Comparison of ENCODE assay signal across 14 cellular contexts in the genomic region with DNA sequence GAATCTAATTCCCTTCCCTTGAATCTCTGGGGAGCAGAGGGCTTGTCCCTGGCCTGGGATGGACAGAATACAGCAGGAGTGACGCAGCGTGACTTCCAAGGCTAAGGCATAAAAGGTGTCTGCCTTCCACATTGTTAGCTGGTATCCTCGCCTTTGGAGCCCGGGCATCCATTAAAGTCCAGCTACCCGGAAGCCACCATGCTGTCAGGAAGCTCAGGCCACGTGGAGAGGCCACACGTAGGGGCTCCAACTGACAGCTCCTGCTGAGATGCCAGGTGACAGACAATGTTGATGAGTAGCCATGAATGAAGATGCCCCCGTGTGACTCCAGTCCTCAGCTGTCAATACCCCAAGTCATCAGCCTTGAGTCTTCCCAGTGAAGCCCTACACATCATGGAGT.
DNase-seq lines count a peak whose midpoint lies in the region; ATAC-seq and TF ChIP-seq lines count a peak whose summit lies in the region.
"Had no signal": no experiment of that assay in that cellular context is flagged by ENCODE, and none has a peak within 500 bp of the region (broad histone marks: within the 10 kb centered on the region; RNA-seq: fewer than 3 reads in every experiment).

No MANE protein-coding gene starts in this region.

- no peak overlapping the region for H2AFZ ChIP-seq in mesenchymal stem cell (ENCODE audit: low read depth, low read length)
- H2AFZ ChIP-seq: GM23248 had no signal

- H3K9me3 ChIP-seq in mesenchymal stem cell (ENCODE audit: control insufficient read depth, low read length) (no peaks in the 10 kb centered on the region), sigmoid colon (no peaks in the 10 kb centered on the region), lower lobe of right lung (no peaks in the 10 kb centered on the region)

- no peak overlapping the region for H3K18ac ChIP-seq in mesenchymal stem cell (ENCODE audit: low read depth in 1 of 2, low read length in 2 of 2)

- H4K91ac ChIP-seq in mesenchymal stem cell (ENCODE audit: low read length) = no peak overlapping the region

- H3K36me3 ChIP-seq in mesenchymal stem cell (ENCODE audit: control insufficient read depth in 1 of 2, insufficient read depth in 2 of 2, low read depth in 1 of 2, low read length in 2 of 2) (no peaks in the 10 kb centered on the region), sigmoid colon (no peaks in the 10 kb centered on the region), lower lobe of right lung (no peaks in the 10 kb centered on the region)
- H3K36me3 ChIP-seq: BLaER1 treated with 17β-estradiol and CSF1 and Interleukin-3, amounts not matched to agents 10 nM and 100 nM had no signal

- no peak overlapping the region for H3K14ac ChIP-seq in mesenchymal stem cell (ENCODE audit: low read length in 2 of 2)

- H3K27me3 ChIP-seq in mesenchymal stem cell (ENCODE audit: control insufficient read depth in 1 of 2, insufficient read depth in 1 of 2, low read length in 2 of 2) (peaks cover 0 to 12% of the 10 kb centered on the region in 2 experiments), sigmoid colon (no peaks in the 10 kb centered on the region), lower lobe of right lung (ENCODE audit: low read depth) (no peaks in the 10 kb centered on the region)
- H3K27me3 ChIP-seq: BLaER1 treated with 17β-estradiol and CSF1 and Interleukin-3, amounts not matched to agents 10 nM and 100 nM had no signal

- no peak overlapping the region for H4K8ac ChIP-seq in mesenchymal stem cell (ENCODE audit: low read length)

- H2BK15ac ChIP-seq in mesenchymal stem cell (ENCODE audit: low read depth, poor library complexity, severe bottlenecking) = no peak overlapping the region

- H3K27ac ChIP-seq in mesenchymal stem cell (ENCODE audit: low read length, poor library complexity, severe bottlenecking) (no peak overlapping the region), sigmoid colon (no peak overlapping the region), lower lobe of right lung (no peak overlapping the region)
- H3K27ac ChIP-seq: BLaER1 treated with 17β-estradiol and CSF1 and Interleukin-3, amounts not matched to agents 10 nM and 100 nM; GM23248 had no signal

- no peaks in the 10 kb centered on the region for H3K79me1 ChIP-seq in mesenchymal stem cell (replicated peaks; ENCODE audit: low read length, poor library complexity, severe bottlenecking)

- peaks cover 5% of the 10 kb centered on the region for H3K4me1 Mint-ChIP-seq in activated CD8-positive, alpha-beta memory T cell treated with anti-CD3 and anti-CD28 coated beads, Interleukin-2, amount 10 ng/mL, durations not matched to agents 7 days and 5 days
- H3K4me1 Mint-ChIP-seq: CD4-positive, CD25-positive, alpha-beta regulatory T cell had no signal

- 84% methylated on average over 8 of the region's 8 CpGs for WGBS in mesenchymal stem cell
- 89 to 92% methylated on average over 8 of the region's 8 CpGs for WGBS in sigmoid colon, 2 donors

- ATAC-seq in activated CD8-positive, alpha-beta memory T cell treated with anti-CD3 and anti-CD28 coated beads, Interleukin-2, amount 10 ng/mL, durations not matched to agents 7 days and 5 days = no peak
- ATAC-seq in lower lobe of right lung (no peak), GM21723 (IDR thresholded peaks at IDR 0.05; ENCODE audit: unreplicated experiment) (no peak), HG02798 (IDR thresholded peaks at IDR 0.05; ENCODE audit: poor library complexity, unreplicated experiment) (no peak)
- ATAC-seq: GM12878, HCT116 had no signal

- peak overlapping the region in 1 of 2 experiments; percentile 8 for H2BK12ac ChIP-seq in mesenchymal stem cell (ENCODE audit: low read length in 2 of 2)

- H3K36me3 Mint-ChIP-seq in activated CD8-positive, alpha-beta memory T cell treated with anti-CD3 and anti-CD28 coated beads, Interleukin-2, amount 10 ng/mL, durations not matched to agents 7 days and 5 days = no peaks in the 10 kb centered on the region
- H3K36me3 Mint-ChIP-seq: CD4-positive, CD25-positive, alpha-beta regulatory T cell had no signal

- H3K27ac Mint-ChIP-seq in activated CD8-positive, alpha-beta memory T cell treated with anti-CD3 and anti-CD28 coated beads, Interleukin-2, amount 10 ng/mL, durations not matched to agents 7 days and 5 days = no peak overlapping the region
- H3K27ac Mint-ChIP-seq: CD4-positive, CD25-positive, alpha-beta regulatory T cell had no signal

- H3K9me3 Mint-ChIP-seq in activated CD8-positive, alpha-beta memory T cell treated with anti-CD3 and anti-CD28 coated beads, Interleukin-2, amount 10 ng/mL, durations not matched to agents 7 days and 5 days (ENCODE audit: low read depth) = no peaks in the 10 kb centered on the region

- no peak overlapping the region for H2BK120ac ChIP-seq in mesenchymal stem cell (ENCODE audit: low read depth, low read length)

- peak; percentile 22 for DNase-seq in activated CD8-positive, alpha-beta memory T cell treated with anti-CD3 and anti-CD28 coated beads, Interleukin-2, amount 50 U/mL, for 48 hours
- no peak for DNase-seq in activated CD8-positive, alpha-beta memory T cell treated with anti-CD3 and anti-CD28 coated beads, Interleukin-2, amount 10 ng/mL, durations not matched to agents 7 days and 5 days
- DNase-seq in mesenchymal stem cell = no peak
- peak; percentile 14 for DNase-seq in sigmoid colon
- no peak for DNase-seq in lower lobe of right lung
- DNase-seq: ACHN; CD4-positive, CD25-positive, alpha-beta regulatory T cell; DMS79; GM23248 had no signal

- no peak overlapping the region for H3K4me3 ChIP-seq in mesenchymal stem cell (ENCODE audit: insufficient read depth in 1 of 2, low read depth in 1 of 2, low read length in 2 of 2)
- H3K4me3 ChIP-seq in sigmoid colon = no peak overlapping the region
- H3K4me3 ChIP-seq in lower lobe of right lung = no peak overlapping the region
- H3K4me3 ChIP-seq: BLaER1 treated with 17β-estradiol and CSF1 and Interleukin-3, amounts not matched to agents 10 nM and 100 nM; GM12878; GM23248 had no signal

- no peak overlapping the region for H2BK5ac ChIP-seq in mesenchymal stem cell (ENCODE audit: low read depth, low read length, poor library complexity, severe bottlenecking)

- no peak for TF ChIP-seq POLR2A in sigmoid colon (IDR thresholded peaks at IDR 0.05)

- no peak overlapping the region for H3K23ac ChIP-seq in mesenchymal stem cell (ENCODE audit: low read length in 2 of 2)

- TF ChIP-seq EP300 in sigmoid colon (IDR thresholded peaks at IDR 0.05) = no peak

- H3K27me3 Mint-ChIP-seq in activated CD8-positive, alpha-beta memory T cell treated with anti-CD3 and anti-CD28 coated beads, Interleukin-2, amount 10 ng/mL, durations not matched to agents 7 days and 5 days = no peaks in the 10 kb centered on the region
- H3K27me3 Mint-ChIP-seq: CD4-positive, CD25-positive, alpha-beta regulatory T cell had no signal

- H3K4me2 ChIP-seq in mesenchymal stem cell (ENCODE audit: low read length, poor library complexity, severe bottlenecking) = no peak overlapping the region
- H3K4me2 ChIP-seq: BLaER1 treated with 17β-estradiol and CSF1 and Interleukin-3, amounts not matched to agents 10 nM and 100 nM had no signal

- TF ChIP-seq CTCF in sigmoid colon (IDR thresholded peaks at IDR 0.05) (no peak), lower lobe of right lung (IDR thresholded peaks at IDR 0.05) (no peak)

- H3K4me3 Mint-ChIP-seq in activated CD8-positive, alpha-beta memory T cell treated with anti-CD3 and anti-CD28 coated beads, Interleukin-2, amount 10 ng/mL, durations not matched to agents 7 days and 5 days = no peak overlapping the region
- H3K4me3 Mint-ChIP-seq: CD4-positive, CD25-positive, alpha-beta regulatory T cell had no signal

- intact Hi-C loops in sigmoid colon (cut with DNase I) (no loop called here), lower lobe of right lung (cut with DNase I) (no loop called here)

- H2AK5ac ChIP-seq in mesenchymal stem cell (ENCODE audit: low read length, severe bottlenecking) = peak overlapping the region; percentile 15

- no peak overlapping the region for H3K9ac ChIP-seq in mesenchymal stem cell (ENCODE audit: low read length)
- H3K9ac ChIP-seq: BLaER1 treated with 17β-estradiol and CSF1 and Interleukin-3, amounts not matched to agents 10 nM and 100 nM; GM23248 had no signal

- H3K4me1 ChIP-seq in mesenchymal stem cell (ENCODE audit: control insufficient read depth, insufficient read depth, low read depth, low read length) (peaks cover 11% of the 10 kb centered on the region), sigmoid colon (no peaks in the 10 kb centered on the region), lower lobe of right lung (no peaks in the 10 kb centered on the region)

- CTCF ChIA-PET in activated CD8-positive, alpha-beta memory T cell treated with anti-CD3 and anti-CD28 coated beads, Interleukin-2, amount 10 ng/mL, durations not matched to agents 7 days and 5 days (lab: Charles Lee) = no interaction called here

- H3K4ac ChIP-seq in mesenchymal stem cell (ENCODE audit: low read depth in 1 of 2, low read length in 2 of 2) = no peak overlapping the region

Comparison
In these comparisons a context has a peak if more than half of its experiments do, and no peak if none do; other contexts are left out.
1. DNase-seq: peak in activated CD8-positive, alpha-beta memory T cell treated with anti-CD3 and anti-CD28 coated beads, Interleukin-2, amount 50 U/mL, for 48 hours (single experiment) and sigmoid colon (single experiment); none in activated CD8-positive, alpha-beta memory T cell treated with anti-CD3 and anti-CD28 coated beads, Interleukin-2, amount 10 ng/mL, durations not matched to agents 7 days and 5 days (single experiment), mesenchymal stem cell (single experiment) and lower lobe of right lung (single experiment).